In the genomic region with DNA sequence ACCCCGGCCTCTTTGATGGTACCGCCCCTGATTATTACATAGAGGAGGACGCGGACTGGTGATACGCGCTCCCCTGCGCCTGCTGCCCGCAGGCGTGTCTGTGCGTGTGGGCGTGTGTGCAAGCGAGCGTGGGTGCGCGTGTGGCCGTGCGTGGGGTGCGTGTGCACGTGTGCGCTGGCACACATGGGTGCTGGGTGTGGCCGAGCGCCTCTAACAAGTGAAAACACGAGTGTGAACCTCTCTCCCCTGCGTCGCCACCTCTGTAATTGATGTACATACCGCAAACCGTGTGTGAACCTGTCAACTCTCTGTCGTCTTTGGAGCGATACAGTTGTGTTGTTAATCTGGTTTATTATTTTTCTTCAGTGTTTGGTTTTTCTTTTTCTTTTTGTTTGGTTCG, we compare ENCODE assay signal across 25 cellular contexts.
"Had no signal": no experiment of that assay in that cellular context is flagged by ENCODE, and none has a peak within 500 bp of the region (broad histone marks: within the 10 kb centered on the region; RNA-seq: fewer than 3 reads in every experiment).

No MANE protein-coding gene starts in this region.

- H3K4me3 Mint-ChIP-seq: activated CD8-positive, alpha-beta T cell treated with anti-CD3 and anti-CD28 coated beads for 36 hours; activated naive CD8-positive, alpha-beta T cell; neural crest cell; T-helper 1 cell treated with Interleukin-12 subunit alpha and Interleukin-12 subunit beta and Interleukin-4 antibody, amounts not matched to agents 30 μg/mL and 1 μg/mL, for 36 hours; WTC11 had no signal

- FAIRE-seq: bronchial epithelial cell, frontal cortex, keratinocyte had no signal

- H3K27me3 ChIP-seq: colonic mucosa, spleen had no signal

- DNase-seq: activated CD4-positive, alpha-beta T cell treated with anti-CD3 and anti-CD28 coated beads for 1 hour; activated CD4-positive, alpha-beta T cell treated with anti-CD3 and anti-CD28 coated beads, Interleukin-2, amount 50 U/mL, for 1 hour; activated naive CD4-positive, alpha-beta T cell treated with Interleukin-2 at 50 U/mL for 16 hours; activated T-cell treated with anti-CD3 and anti-CD28 coated beads, Interleukin-2, amount 50 U/mL, for 48 hours; anterior cingulate cortex; colonic mucosa; effector CD8-positive, alpha-beta T cell; glutamatergic neuron; left cardiac atrium; left ventricle myocardium superior; mucosa of descending colon; occipital lobe; spleen; SW 1271; T1000 had no signal

- ATAC-seq: activated CD8-positive, alpha-beta T cell treated with anti-CD3 and anti-CD28 coated beads for 36 hours; left cardiac atrium; left ventricle myocardium superior; mucosa of descending colon; stimulated activated naive CD8-positive, alpha-beta T cell treated with anti-CD3 and anti-CD28 coated beads, Interleukin-15, Interleukin-2, amounts not matched to agents 100 U/mL and 50 U/mL, for 24 hours; WTC11 had no signal

- H3K4me1 Mint-ChIP-seq: neural crest cell, WTC11 had no signal

- H3K4me1 ChIP-seq: colonic mucosa had no signal

- H3K36me3 Mint-ChIP-seq: activated naive CD8-positive, alpha-beta T cell had no signal

- H3K27ac Mint-ChIP-seq: activated CD8-positive, alpha-beta T cell treated with anti-CD3 and anti-CD28 coated beads for 36 hours; activated naive CD8-positive, alpha-beta T cell; activated T-helper 2 cell treated with anti-CD3 and anti-CD28 coated beads, Interferon-gamma antibody, Interleukin-2, Interleukin-4, amounts not matched to agents 10 μg/mL and 5 μg/mL and 100 μg/mL, durations not matched to agents 14 hours and 24 hours and 36 hours; T-helper 1 cell treated with Interleukin-12 subunit alpha and Interleukin-12 subunit beta and Interleukin-4 antibody, amounts not matched to agents 30 μg/mL and 1 μg/mL, for 36 hours; WTC11 had no signal

- H3K27ac ChIP-seq: colonic mucosa had no signal

- H3K4me3 ChIP-seq: colonic mucosa, mucosa of descending colon, spleen had no signal

- H3K9me3 ChIP-seq: colonic mucosa, mucosa of descending colon had no signal

- H3K9me3 Mint-ChIP-seq: activated T-helper 2 cell treated with anti-CD3 and anti-CD28 coated beads, Interferon-gamma antibody, Interleukin-2, Interleukin-4, amounts not matched to agents 10 μg/mL and 5 μg/mL and 100 μg/mL, durations not matched to agents 14 hours and 24 hours and 36 hours; neural crest cell had no signal

- H3K36me3 ChIP-seq: colonic mucosa had no signal

- H3K27me3 Mint-ChIP-seq: activated CD8-positive, alpha-beta T cell treated with anti-CD3 and anti-CD28 coated beads for 36 hours; activated naive CD8-positive, alpha-beta T cell had no signal
